ENCODE assay signal across 1 cellular context in genomic region chr6:85406641-85407075, GRCh38.
TF ChIP-seq lines count a peak whose summit lies in the region.

No MANE protein-coding gene starts in this region.

TF ChIP-seq in HEK293, 187 proteins besides CTCF, POLR2A, EP300 and RAD21 (continued from another document):
- peak; percentile 10; the same call in 1 of the 2 replicates for TF ChIP-seq ATF2 (tag by site-specific recombination; IDR thresholded peaks at IDR 0.05; ENCODE audit: low read depth)
- no peak for TF ChIP-seq ZIC2 (tag by site-specific recombination; IDR thresholded peaks at IDR 0.05)
- TF ChIP-seq KLF7 (tag by site-specific recombination; IDR thresholded peaks at IDR 0.05; ENCODE audit: borderline replicate concordance) = no peak
- TF ChIP-seq ZNF501 (tag by site-specific recombination; IDR thresholded peaks at IDR 0.05) = no peak
- TF ChIP-seq ZNF37A (tag by site-specific recombination; IDR thresholded peaks at IDR 0.05) = no peak
- TF ChIP-seq ZNF830 (tag by site-specific recombination; IDR thresholded peaks at IDR 0.05; ENCODE audit: low read depth) = no peak
